13 cellular contexts compared by ENCODE assay signal in genomic region chr7:2229467-2229866, GRCh38.
"Had no signal": no experiment of that assay in that cellular context is flagged by ENCODE, and none has a peak within 500 bp of the region (broad histone marks: within the 10 kb centered on the region; RNA-seq: fewer than 3 reads in every experiment).

No MANE protein-coding gene starts in this region.

- H3K27ac ChIP-seq: adrenal gland, cardiac muscle cell, tibial artery had no signal

- H3K27ac Mint-ChIP-seq: activated T-helper 2 cell treated with anti-CD3 and anti-CD28 coated beads, Interferon-gamma antibody, Interleukin-2, Interleukin-4, amounts not matched to agents 10 μg/mL and 5 μg/mL and 100 μg/mL, durations not matched to agents 14 hours and 24 hours and 36 hours had no signal

- DNase-seq: activated CD4-positive, CD25-positive, alpha-beta regulatory T cell; activated naive CD4-positive, alpha-beta T cell treated with anti-CD3 and anti-CD28 coated beads, Interleukin-2, amount 50 U/mL, for 16 hours; activated T-cell treated with anti-CD3 and anti-CD28 coated beads for 4 hours; adrenal gland; hippocampal formation; nucleus accumbens; stimulated activated CD4-positive, alpha-beta T cell treated with anti-CD3 and anti-CD28 coated beads, Interleukin-2, amount 100 ng/mL, for 48 hours; stimulated activated naive CD4-positive, alpha-beta T cell; tibial artery had no signal

- ATAC-seq: esophagus mucosa, left lobe of liver had no signal

- H3K27me3 ChIP-seq: adrenal gland, cardiac muscle cell, tibial artery had no signal

- H3K9me3 Mint-ChIP-seq: activated T-helper 2 cell treated with anti-CD3 and anti-CD28 coated beads, Interferon-gamma antibody, Interleukin-2, Interleukin-4, amounts not matched to agents 10 μg/mL and 5 μg/mL and 100 μg/mL, durations not matched to agents 14 hours and 24 hours and 36 hours had no signal

- H3K4me3 ChIP-seq: adrenal gland, cardiac muscle cell, tibial artery had no signal

- H3K9me3 ChIP-seq: adrenal gland, tibial artery had no signal
